In genomic region chr6:1767481-1768246, GRCh38 we compare ENCODE assay signal across 12 cellular contexts.
DNase-seq lines count a peak whose midpoint lies in the region; ATAC-seq and TF ChIP-seq lines count a peak whose summit lies in the region.
"Had no signal": no experiment of that assay in that cellular context is flagged by ENCODE, and none has a peak within 500 bp of the region (broad histone marks: within the 10 kb centered on the region; RNA-seq: fewer than 3 reads in every experiment).

No MANE protein-coding gene starts in this region.

- no peaks in the 10 kb centered on the region for H3K27me3 Mint-ChIP-seq in chondrocyte (ENCODE audit: low read depth)

- DNase-seq in AG08395 (ENCODE audit: low spot score) (peak; percentile 76), LoVo (ENCODE audit: low spot score) (peak; percentile 49), chondrocyte (ENCODE audit: low spot score) (no peak), islet precursor cell (peak; percentile 83), SIG-M5 (lab: John Stamatoyannopoulos, UW) (no peak), cerebellar cortex (ENCODE audit: low spot score) (no peak), GDM1 (lab: John Stamatoyannopoulos, UW) (no peak)
- no peak for DNase-seq in activated naive CD4-positive, alpha-beta T cell treated with anti-CD3 and anti-CD28 coated beads, Interleukin-2, amount 50 U/mL, for 72 hours (ENCODE audit: low spot score in 2 of 2)
- DNase-seq: activated CD8-positive, alpha-beta memory T cell treated with anti-CD3 and anti-CD28 coated beads for 24 hours; NCI-H345; uterus had no signal

- H3K9me3 Mint-ChIP-seq in chondrocyte (ENCODE audit: low read depth): no peaks in the 10 kb centered on the region
- H3K9me3 Mint-ChIP-seq in activated naive CD4-positive, alpha-beta T cell treated with anti-CD3 and anti-CD28 coated beads, Interleukin-2, amount 50 U/mL, for 72 hours: no peaks in the 10 kb centered on the region

- H3K27ac Mint-ChIP-seq in chondrocyte (ENCODE audit: unreplicated experiment): peak overlapping the region; percentile 86
- no peak overlapping the region for H3K27ac Mint-ChIP-seq in activated naive CD4-positive, alpha-beta T cell treated with anti-CD3 and anti-CD28 coated beads, Interleukin-2, amount 50 U/mL, for 72 hours

- TF ChIP-seq CTCF in chondrocyte (IDR thresholded peaks at IDR 0.05): no peak

- no peak for ATAC-seq in activated naive CD4-positive, alpha-beta T cell treated with anti-CD3 and anti-CD28 coated beads, Interleukin-2, amount 50 U/mL, for 72 hours
- ATAC-seq: body of pancreas had no signal

- peaks cover 76% of the 10 kb centered on the region for H3K4me1 Mint-ChIP-seq in chondrocyte (ENCODE audit: low read depth)

- H3K36me3 Mint-ChIP-seq in chondrocyte (ENCODE audit: low read depth): no peaks in the 10 kb centered on the region
- H3K36me3 Mint-ChIP-seq in activated naive CD4-positive, alpha-beta T cell treated with anti-CD3 and anti-CD28 coated beads, Interleukin-2, amount 50 U/mL, for 72 hours: peaks cover 0 to 9% of the 10 kb centered on the region in 2 donors

- H3K4me3 Mint-ChIP-seq in chondrocyte (ENCODE audit: unreplicated experiment): no peak overlapping the region

Comparison
In these comparisons a context has a peak if more than half of its experiments do, and no peak if none do; other contexts are left out.
1. DNase-seq: peak in AG08395 (single experiment), LoVo (single experiment) and islet precursor cell (single experiment); none in chondrocyte (single experiment), activated naive CD4-positive, alpha-beta T cell treated with anti-CD3 and anti-CD28 coated beads, Interleukin-2, amount 50 U/mL, for 72 hours (0 of 2), SIG-M5 (single experiment), cerebellar cortex (single experiment) and GDM1 (single experiment).